ENCODE assay signal across 2 cellular contexts in the genomic region with DNA sequence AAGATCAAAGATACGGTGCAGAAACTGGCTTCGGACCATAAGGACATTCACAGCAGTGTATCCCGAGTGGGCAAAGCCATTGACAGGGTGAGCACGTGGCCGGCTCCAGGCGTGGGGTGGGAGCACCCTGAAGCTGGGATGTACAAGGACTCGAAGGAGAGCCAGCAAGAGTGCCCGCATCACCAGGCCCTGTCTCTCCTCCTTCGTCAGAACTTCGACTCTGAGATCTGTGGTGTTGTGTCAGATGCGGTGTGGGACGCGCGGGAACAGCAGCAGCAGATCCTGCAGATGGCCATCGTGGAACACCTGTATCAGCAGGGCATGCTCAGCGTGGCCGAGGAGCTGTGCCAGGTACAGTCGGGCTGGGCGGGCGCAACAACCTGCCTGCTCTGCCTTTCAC.
TF ChIP-seq lines count a peak whose summit lies in the region.

No MANE protein-coding gene starts in this region.

TF ChIP-seq in GM23338, 12 proteins besides CTCF, POLR2A, EP300 and RAD21:
- TF ChIP-seq CREB1 (CRISPR knock-in tag; IDR thresholded peaks at IDR 0.05; ENCODE audit: low read depth) (no peak), JUNB (IDR thresholded peaks at IDR 0.05; ENCODE audit: unreplicated experiment) (no peak), POLR2AphosphoS5 (IDR thresholded peaks at IDR 0.05; ENCODE audit: low read depth) (0 out of 2 replicates have a peak, but pooled peaks have one; percentile 6), ZNF114 (CRISPR knock-in tag; IDR thresholded peaks at IDR 0.05) (no peak), NANOG (IDR thresholded peaks at IDR 0.05; ENCODE audit: borderline replicate concordance) (no peak)
- TF ChIP-seq, protein P1, sequence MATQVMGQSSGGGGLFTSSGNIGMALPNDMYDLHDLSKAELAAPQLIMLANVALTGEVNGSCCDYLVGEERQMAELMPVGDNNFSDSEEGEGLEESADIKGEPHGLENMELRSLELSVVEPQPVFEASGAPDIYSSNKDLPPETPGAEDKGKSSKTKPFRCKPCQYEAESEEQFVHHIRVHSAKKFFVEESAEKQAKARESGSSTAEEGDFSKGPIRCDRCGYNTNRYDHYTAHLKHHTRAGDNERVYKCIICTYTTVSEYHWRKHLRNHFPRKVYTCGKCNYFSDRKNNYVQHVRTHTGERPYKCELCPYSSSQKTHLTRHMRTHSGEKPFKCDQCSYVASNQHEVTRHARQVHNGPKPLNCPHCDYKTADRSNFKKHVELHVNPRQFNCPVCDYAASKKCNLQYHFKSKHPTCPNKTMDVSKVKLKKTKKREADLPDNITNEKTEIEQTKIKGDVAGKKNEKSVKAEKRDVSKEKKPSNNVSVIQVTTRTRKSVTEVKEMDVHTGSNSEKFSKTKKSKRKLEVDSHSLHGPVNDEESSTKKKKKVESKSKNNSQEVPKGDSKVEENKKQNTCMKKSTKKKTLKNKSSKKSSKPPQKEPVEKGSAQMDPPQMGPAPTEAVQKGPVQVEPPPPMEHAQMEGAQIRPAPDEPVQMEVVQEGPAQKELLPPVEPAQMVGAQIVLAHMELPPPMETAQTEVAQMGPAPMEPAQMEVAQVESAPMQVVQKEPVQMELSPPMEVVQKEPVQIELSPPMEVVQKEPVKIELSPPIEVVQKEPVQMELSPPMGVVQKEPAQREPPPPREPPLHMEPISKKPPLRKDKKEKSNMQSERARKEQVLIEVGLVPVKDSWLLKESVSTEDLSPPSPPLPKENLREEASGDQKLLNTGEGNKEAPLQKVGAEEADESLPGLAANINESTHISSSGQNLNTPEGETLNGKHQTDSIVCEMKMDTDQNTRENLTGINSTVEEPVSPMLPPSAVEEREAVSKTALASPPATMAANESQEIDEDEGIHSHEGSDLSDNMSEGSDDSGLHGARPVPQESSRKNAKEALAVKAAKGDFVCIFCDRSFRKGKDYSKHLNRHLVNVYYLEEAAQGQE (IDR thresholded peaks at IDR 0.05; ENCODE audit: unreplicated experiment) = no peak

TF ChIP-seq in K562, 482 proteins besides CTCF, POLR2A, EP300 and RAD21:
- no peak for TF ChIP-seq TCF7 (IDR thresholded peaks at IDR 0.05; ENCODE audit: borderline replicate concordance)
- TF ChIP-seq MYNN (IDR thresholded peaks at IDR 0.05) = 0 out of 2 replicates have a peak, but pooled peaks have one; percentile 19
- TF ChIP-seq MYNN (CRISPR knock-in tag; IDR thresholded peaks at IDR 0.05) = no peak
- TF ChIP-seq POLR2G (IDR thresholded peaks at IDR 0.05; ENCODE audit: low read depth, low read length) = peak; percentile 55
